Comparison of ENCODE assay signal across 8 cellular contexts in the genomic region with DNA sequence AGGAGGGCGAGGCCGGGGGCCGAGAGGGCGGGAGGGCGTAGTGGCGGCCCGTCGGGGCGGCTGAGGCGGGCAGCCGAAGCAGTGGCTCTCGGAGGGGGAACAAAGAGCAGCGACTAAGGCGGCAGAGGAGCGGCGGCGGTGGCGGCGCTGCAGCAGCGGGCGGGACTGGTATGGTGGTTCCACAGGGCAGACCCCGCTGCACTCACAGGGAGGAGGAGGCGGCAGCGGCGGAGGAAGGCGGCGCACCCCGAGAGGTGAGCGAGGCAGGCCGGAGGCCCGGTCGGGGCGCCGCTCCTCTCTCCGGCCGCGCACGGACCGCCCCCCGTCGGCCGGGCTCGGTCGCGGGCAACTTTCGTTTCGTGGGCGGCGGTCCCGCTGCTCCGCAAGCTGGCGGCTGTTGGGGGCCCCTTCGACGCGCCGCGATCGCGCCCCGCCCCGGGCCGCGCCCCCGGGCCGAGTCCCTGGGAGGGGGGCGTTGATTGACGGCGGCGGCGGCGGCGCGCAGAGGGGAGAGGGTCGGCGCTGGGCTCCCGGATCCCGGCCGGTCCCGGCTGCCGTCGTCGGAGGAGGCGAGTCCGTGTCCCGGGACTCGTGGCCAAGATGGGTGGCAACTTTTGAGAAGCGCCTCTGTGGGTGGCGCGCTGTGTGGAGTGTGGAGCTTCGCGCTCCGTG. TPM values are rescaled to one million over a fixed set of nuclear protein-coding genes. Genes with fewer than 3 reads are reported as not detected.
DNase-seq lines count a peak whose midpoint lies in the region; ATAC-seq and TF ChIP-seq lines count a peak whose summit lies in the region.

No MANE protein-coding gene starts in this region.

- peak overlapping the region; percentile 88 for H3K4me2 ChIP-seq in hepatocyte

- H3K9me2 ChIP-seq in hepatocyte (replicated peaks; ENCODE audit: insufficient read depth) = no peaks in the 10 kb centered on the region

- H3K4me3 ChIP-seq in RWPE2 (ENCODE audit: severe bottlenecking) = peak overlapping the region; percentile 90
- peak overlapping the region; percentile 84 for H3K4me3 ChIP-seq in hepatocyte

- H3K36me3 ChIP-seq in RWPE2 (ENCODE audit: low read depth) (peaks cover 35% of the 10 kb centered on the region), hepatocyte (replicated peaks; ENCODE audit: insufficient read depth, low read depth) (no peaks in the 10 kb centered on the region)

- H3K27me3 ChIP-seq in RWPE2 (ENCODE audit: insufficient read depth, poor library complexity, severe bottlenecking) = no peaks in the 10 kb centered on the region
- no peaks in the 10 kb centered on the region for H3K27me3 ChIP-seq in hepatocyte

- DNase-seq in activated CD4-positive, alpha-beta T cell treated with anti-CD3 and anti-CD28 coated beads for 1 hour = peak; percentile 15
- no peak for DNase-seq in activated CD4-positive, alpha-beta T cell treated with anti-CD3 and anti-CD28 coated beads, Interleukin-2, amount 50 U/mL, for 1 hour
- DNase-seq in RWPE2 (ENCODE audit: low spot score) (peak; percentile 70), hepatocyte (ENCODE audit: low spot score) (peak; percentile 69), retina (peak; percentile 76), NCI-H1436 (lab: John Stamatoyannopoulos, UW) (no peak)

- H3K9me3 ChIP-seq in RWPE2 (ENCODE audit: severe bottlenecking) (no peaks in the 10 kb centered on the region), hepatocyte (ENCODE audit: low read depth) (no peaks in the 10 kb centered on the region)

- H3K4me1 ChIP-seq in RWPE2 (ENCODE audit: insufficient read depth, poor library complexity, severe bottlenecking) = peaks cover 32% of the 10 kb centered on the region
- H3K4me1 ChIP-seq in hepatocyte (ENCODE audit: insufficient read depth) = peaks cover 19% of the 10 kb centered on the region

- H4K20me1 ChIP-seq in hepatocyte (ENCODE audit: insufficient read depth, poor library complexity, severe bottlenecking) = peaks cover 49% of the 10 kb centered on the region

- H3K27ac ChIP-seq in RWPE2 (ENCODE audit: poor library complexity, severe bottlenecking) = peak overlapping the region; percentile 71
- peak overlapping the region; percentile 79 for H3K27ac ChIP-seq in angular gyrus (ENCODE audit: low read depth, low read length)
- H3K27ac ChIP-seq in hepatocyte = peak overlapping the region; percentile 98

- ATAC-seq in HG02938 (IDR thresholded peaks at IDR 0.05; ENCODE audit: unreplicated experiment) (peak; percentile 35), RWPE2 (ENCODE audit: low read depth) (peak; percentile 7; the same call in 2 of the 3 replicates)

- WGBS in hepatocyte (ENCODE audit: low lambda C conversion rate, missing lambda C conversion rate) = under 1% methylated on average over 35 of the region's 92 CpGs

- H2AFZ ChIP-seq in hepatocyte = peak overlapping the region; percentile 78

- TF ChIP-seq CTCF in RWPE2 (IDR thresholded peaks at IDR 0.05; ENCODE audit: poor library complexity, severe bottlenecking) = peak; percentile 3
- no peak for TF ChIP-seq CTCF in hepatocyte (IDR thresholded peaks at IDR 0.05; ENCODE audit: poor library complexity)

- peaks cover 54% of the 10 kb centered on the region for H3K79me2 ChIP-seq in hepatocyte

RNA-seq across cellular contexts. Expression of a gene that starts 0.5 kb away (rescaled TPM):
- 20.3 and 24.1 TPM in 2 replicates for total RNA-seq in hepatocyte
- 9.9 and 12.0 TPM in 2 replicates for polyA plus RNA-seq in hepatocyte

Comparison
In these comparisons a context has a peak if more than half of its experiments do, and no peak if none do; other contexts are left out.
1. DNase-seq: peak in activated CD4-positive, alpha-beta T cell treated with anti-CD3 and anti-CD28 coated beads for 1 hour (single experiment), RWPE2 (single experiment), hepatocyte (single experiment) and retina (single experiment); none in activated CD4-positive, alpha-beta T cell treated with anti-CD3 and anti-CD28 coated beads, Interleukin-2, amount 50 U/mL, for 1 hour (single experiment) and NCI-H1436 (single experiment).
2. Peak in every context shown above with its lines, with median percentiles within 50 percentile points of each other: H3K27ac ChIP-seq.